Comparison of ENCODE assay signal across 10 cellular contexts in genomic region chr3:13528217-13528801, GRCh38. TPM values are rescaled to one million over a fixed set of nuclear protein-coding genes. Genes with fewer than 3 reads are reported as not detected.
DNase-seq lines count a peak whose midpoint lies in the region; ATAC-seq, FAIRE-seq and TF ChIP-seq lines count a peak whose summit lies in the region.
"Had no signal": no experiment of that assay in that cellular context is flagged by ENCODE, and none has a peak within 500 bp of the region (broad histone marks: within the 10 kb centered on the region; RNA-seq: fewer than 3 reads in every experiment).

No MANE protein-coding gene starts in this region.

- 73 to 76% methylated on average over 10 of the region's 10 CpGs for WGBS in pancreas, 2 donors

- no peak overlapping the region for H3K4me2 ChIP-seq in osteoblast (ENCODE audit: insufficient read depth, low read length)

- FAIRE-seq in pancreas (lab: Jason Lieb, UNC) = no peak
- FAIRE-seq: colon had no signal

- no peaks in the 10 kb centered on the region for H3K79me2 ChIP-seq in osteoblast (ENCODE audit: insufficient read depth, low read length)

- H3K9me3 ChIP-seq in osteoblast (ENCODE audit: low read depth, low read length) (no peaks in the 10 kb centered on the region), pancreas (no peaks in the 10 kb centered on the region)
- no peaks in the 10 kb centered on the region for H3K9me3 ChIP-seq in effector memory CD4-positive, alpha-beta T cell (ENCODE audit: control insufficient read depth, low read length)

- no peaks in the 10 kb centered on the region for H3K9me3 Mint-ChIP-seq in endothelial cell (ENCODE audit: unreplicated experiment)
- H3K9me3 Mint-ChIP-seq: activated CD8-positive, alpha-beta T cell treated with anti-CD3 and anti-CD28 coated beads for 36 hours had no signal

- H3K4me3 ChIP-seq in osteoblast (ENCODE audit: insufficient read depth, low read length) = no peak overlapping the region
- no peak overlapping the region for H3K4me3 ChIP-seq in pancreas
- no peak overlapping the region for H3K4me3 ChIP-seq in effector memory CD4-positive, alpha-beta T cell (ENCODE audit: insufficient read depth, low read depth, low read length, poor library complexity, severe bottlenecking)
- H3K4me3 ChIP-seq: lung had no signal

- H3K27me3 ChIP-seq in osteoblast (ENCODE audit: insufficient read depth, low read length) (no peaks in the 10 kb centered on the region), pancreas (no peaks in the 10 kb centered on the region)
- no peaks in the 10 kb centered on the region for H3K27me3 ChIP-seq in effector memory CD4-positive, alpha-beta T cell (replicated peaks; ENCODE audit: control insufficient read depth, insufficient read depth, low read length, poor library complexity, severe bottlenecking)

- H3K27ac Mint-ChIP-seq in endothelial cell (ENCODE audit: unreplicated experiment) = no peak overlapping the region
- H3K27ac Mint-ChIP-seq: activated CD8-positive, alpha-beta T cell treated with anti-CD3 and anti-CD28 coated beads for 36 hours had no signal

- H3K4me1 ChIP-seq in osteoblast (ENCODE audit: insufficient read depth, low read length) (peaks cover 7% of the 10 kb centered on the region), pancreas (no peaks in the 10 kb centered on the region)
- no peaks in the 10 kb centered on the region for H3K4me1 ChIP-seq in effector memory CD4-positive, alpha-beta T cell (ENCODE audit: control insufficient read depth, insufficient read depth, low read length, poor library complexity, severe bottlenecking)

- intact Hi-C loops in pancreas (cut with DNase I) = no loop called here

- H3K4me3 Mint-ChIP-seq in endothelial cell (ENCODE audit: unreplicated experiment) = no peak overlapping the region
- H3K4me3 Mint-ChIP-seq: activated CD8-positive, alpha-beta T cell treated with anti-CD3 and anti-CD28 coated beads for 36 hours had no signal

- H3K27ac ChIP-seq in osteoblast (ENCODE audit: low read depth, low read length) (no peak overlapping the region), pancreas (no peak overlapping the region)
- H3K27ac ChIP-seq in effector memory CD4-positive, alpha-beta T cell (ENCODE audit: insufficient read depth, low read length, poor library complexity, severe bottlenecking) = no peak overlapping the region

- DNase-seq in NCI-H226 (peak; percentile 42), endothelial cell (ENCODE audit: low spot score) (peak; percentile 53), osteoblast (ENCODE audit: insufficient read length, low spot score, missing footprints) (peak; percentile 81), pancreas (no peak)
- DNase-seq in effector memory CD4-positive, alpha-beta T cell = no peak
- DNase-seq: activated CD8-positive, alpha-beta T cell treated with anti-CD3 and anti-CD28 coated beads for 36 hours had no signal

- peaks cover 12% of the 10 kb centered on the region for H3K27me3 Mint-ChIP-seq in endothelial cell (ENCODE audit: unreplicated experiment)
- H3K27me3 Mint-ChIP-seq: activated CD8-positive, alpha-beta T cell treated with anti-CD3 and anti-CD28 coated beads for 36 hours had no signal

- no peaks in the 10 kb centered on the region for H4K20me1 ChIP-seq in osteoblast (ENCODE audit: insufficient read depth, low read length)

- TF ChIP-seq CTCF in GM12872 (IDR thresholded peaks at IDR 0.05; ENCODE audit: insufficient read depth, low read depth, low read length) (peak; percentile 23; the same call in 1 of the 3 replicates), endothelial cell (IDR thresholded peaks at IDR 0.05; ENCODE audit: unreplicated experiment) (peak; percentile 61), osteoblast (IDR thresholded peaks at IDR 0.05; ENCODE audit: extremely low read depth, low read depth, low read length) (no peak), pancreas (IDR thresholded peaks at IDR 0.05) (no peak)

- no peak overlapping the region for H2AFZ ChIP-seq in osteoblast (ENCODE audit: low read length)

- ATAC-seq in GM18498 (IDR thresholded peaks at IDR 0.05; ENCODE audit: unreplicated experiment) (no peak), pancreas (no peak)
- ATAC-seq: activated CD8-positive, alpha-beta T cell treated with anti-CD3 and anti-CD28 coated beads for 36 hours had no signal

- no peaks in the 10 kb centered on the region for H3K36me3 ChIP-seq in osteoblast (ENCODE audit: insufficient read depth, low read length)
- H3K36me3 ChIP-seq in pancreas = no peaks in the 10 kb centered on the region
- no peaks in the 10 kb centered on the region for H3K36me3 ChIP-seq in effector memory CD4-positive, alpha-beta T cell (ENCODE audit: control insufficient read depth, insufficient read depth, low read length)

- peaks cover 27% of the 10 kb centered on the region for H3K4me1 Mint-ChIP-seq in endothelial cell (ENCODE audit: unreplicated experiment)

- no peaks in the 10 kb centered on the region for H3K36me3 Mint-ChIP-seq in endothelial cell (ENCODE audit: low read depth, unreplicated experiment)

RNA-seq across cellular contexts. Expression of gene FBLN2, which starts 20.6 kb away (rescaled TPM):
- total RNA-seq in endothelial cell (ENCODE audit: unreplicated experiment) (10.5 TPM), osteoblast (46.0 and 54.6 TPM in 2 replicates), pancreas (10 to 100 TPM in 3 of 6 donors, 1 to 10 TPM in 3; 3.1 to 21.8 (median 10.3) TPM)
- 1 to 10 TPM; 2.4 to 4.4 TPM for polyA plus RNA-seq in pancreas

RNA-seq across cellular contexts. Expression of gene HDAC11, which starts 48.2 kb away (rescaled TPM):
- total RNA-seq in endothelial cell (ENCODE audit: unreplicated experiment) = 14.8 TPM
- 10.9 and 11.2 TPM in 2 replicates for total RNA-seq in osteoblast
- 10 to 100 TPM; 22.0 to 40.3 (median 27.4) TPM for total RNA-seq in pancreas
- 10 to 100 TPM; 20.4 to 26.6 TPM for polyA plus RNA-seq in pancreas

Comparison
In these comparisons a context has a peak if more than half of its experiments do, and no peak if none do; other contexts are left out.
1. CTCF ChIP-seq: peak in GM12872 (single experiment) and endothelial cell (single experiment); none in osteoblast (single experiment) and pancreas (0 of 4).
2. DNase-seq: peak in NCI-H226 (single experiment), endothelial cell (single experiment) and osteoblast (single experiment); none in pancreas (0 of 6) and effector memory CD4-positive, alpha-beta T cell (0 of 3).